In genomic region chr10:28470873-28471704, GRCh38 we compare ENCODE assay signal across 27 cellular contexts.
DNase-seq lines count a peak whose midpoint lies in the region; ATAC-seq and TF ChIP-seq lines count a peak whose summit lies in the region.
"Had no signal": no experiment of that assay in that cellular context is flagged by ENCODE, and none has a peak within 500 bp of the region (broad histone marks: within the 10 kb centered on the region; RNA-seq: fewer than 3 reads in every experiment).

No MANE protein-coding gene starts in this region.

- H3K14ac ChIP-seq in mesenchymal stem cell (ENCODE audit: low read length in 2 of 2), result no peak overlapping the region

- H3K9me3 ChIP-seq in A673 (ENCODE audit: low read depth, low read length, poor library complexity, severe bottlenecking) (no peaks in the 10 kb centered on the region), adipocyte (ENCODE audit: control insufficient read depth, low read length) (no peaks in the 10 kb centered on the region), mesenchymal stem cell (ENCODE audit: control insufficient read depth, low read length) (no peaks in the 10 kb centered on the region)
- H3K9me3 ChIP-seq: heart left ventricle, right lobe of liver, testis had no signal

- intact Hi-C loops in A673 (cut with micrococcal nuclease; ENCODE audit: unreplicated experiment), result no loop called here
- intact Hi-C loops in head of caudate nucleus (cut with DNase I), result no loop called here

- peak overlapping the region; percentile 49 for H3K27ac ChIP-seq in A673 (ENCODE audit: low read depth, low read length, poor library complexity, severe bottlenecking)
- no peak overlapping the region for H3K27ac ChIP-seq in mesenchymal stem cell (ENCODE audit: low read length, poor library complexity, severe bottlenecking)
- H3K27ac ChIP-seq: 22Rv1, right lobe of liver, testis had no signal

- CTCF ChIA-PET in A673 (lab: Charles Lee), result no interaction called here

- no peak overlapping the region for H2BK12ac ChIP-seq in mesenchymal stem cell (ENCODE audit: low read length in 2 of 2)

- no peak overlapping the region for H2BK120ac ChIP-seq in mesenchymal stem cell (ENCODE audit: low read depth, low read length)

- peak overlapping the region; percentile 1 for H3K4me3 ChIP-seq in A673 (ENCODE audit: low read depth, low read length, poor library complexity, severe bottlenecking)
- H3K4me3 ChIP-seq in H7 (ENCODE audit: insufficient read depth, low read depth, low read length), result no peak overlapping the region
- H3K4me3 ChIP-seq in adipocyte (ENCODE audit: low read length), result no peak overlapping the region
- H3K4me3 ChIP-seq in mesenchymal stem cell (ENCODE audit: insufficient read depth in 1 of 2, low read depth in 1 of 2, low read length in 2 of 2), result peak overlapping the region in 1 of 2 experiments; percentile 6
- H3K4me3 ChIP-seq: heart left ventricle, lung, right lobe of liver, testis had no signal

- H3K4me2 ChIP-seq in mesenchymal stem cell (ENCODE audit: low read length, poor library complexity, severe bottlenecking), result no peak overlapping the region

- no peak overlapping the region for H4K91ac ChIP-seq in mesenchymal stem cell (ENCODE audit: low read length)

- no peak overlapping the region for H3K23ac ChIP-seq in mesenchymal stem cell (ENCODE audit: low read length in 2 of 2)

- H3K4ac ChIP-seq in mesenchymal stem cell (ENCODE audit: low read depth in 1 of 2, low read length in 2 of 2), result no peak overlapping the region

- no peaks in the 10 kb centered on the region for H3K79me1 ChIP-seq in mesenchymal stem cell (replicated peaks; ENCODE audit: low read length, poor library complexity, severe bottlenecking)

- no peak overlapping the region for H3K18ac ChIP-seq in mesenchymal stem cell (ENCODE audit: low read depth in 1 of 2, low read length in 2 of 2)

- peaks cover 16% of the 10 kb centered on the region for H3K4me1 ChIP-seq in A673 (ENCODE audit: insufficient read depth, low read length, poor library complexity, severe bottlenecking)
- H3K4me1 ChIP-seq in adipocyte (ENCODE audit: control insufficient read depth, insufficient read depth, low read length), result peaks cover 14% of the 10 kb centered on the region
- no peaks in the 10 kb centered on the region for H3K4me1 ChIP-seq in mesenchymal stem cell (ENCODE audit: control insufficient read depth, insufficient read depth, low read depth, low read length)
- H3K4me1 ChIP-seq: heart left ventricle, right lobe of liver, testis had no signal

- H4K8ac ChIP-seq in mesenchymal stem cell (ENCODE audit: low read length), result no peak overlapping the region

- POLR2A ChIA-PET in A673 (lab: Charles Lee; ENCODE audit: low non-redundant PET), result interaction anchor here (0.6 kb wide), 1 partner anchor 46 kb away, joined by 7 read pairs; no protein-coding TSS in a partner anchor

- no peak for TF ChIP-seq CTCF in A673 (conservative IDR thresholded peaks at IDR 0.05; ENCODE audit: low read depth, low read length)

- H3K36me3 ChIP-seq in A673 (ENCODE audit: insufficient read depth, low read length, poor library complexity, severe bottlenecking), result no peaks in the 10 kb centered on the region
- no peaks in the 10 kb centered on the region for H3K36me3 ChIP-seq in H7 (replicated peaks; ENCODE audit: control insufficient read depth, insufficient read depth, low read length)
- H3K36me3 ChIP-seq in adipocyte (ENCODE audit: control insufficient read depth, insufficient read depth, low read length, severe bottlenecking), result no peaks in the 10 kb centered on the region
- no peaks in the 10 kb centered on the region for H3K36me3 ChIP-seq in mesenchymal stem cell (ENCODE audit: control insufficient read depth in 1 of 2, insufficient read depth in 2 of 2, low read depth in 1 of 2, low read length in 2 of 2)
- H3K36me3 ChIP-seq: heart left ventricle, right lobe of liver had no signal

- no peak overlapping the region for H2AFZ ChIP-seq in mesenchymal stem cell (ENCODE audit: low read depth, low read length)

- no peak overlapping the region for H3K9ac ChIP-seq in adipocyte (ENCODE audit: low read length)
- peak overlapping the region; percentile 28 for H3K9ac ChIP-seq in mesenchymal stem cell (ENCODE audit: low read length)

- no peaks in the 10 kb centered on the region for H3K27me3 ChIP-seq in A673 (replicated peaks; ENCODE audit: insufficient read depth, low read depth, low read length, poor library complexity)
- H3K27me3 ChIP-seq in H7 (ENCODE audit: control insufficient read depth, insufficient read depth, low read length), result no peaks in the 10 kb centered on the region
- peaks cover 4% of the 10 kb centered on the region for H3K27me3 ChIP-seq in adipocyte (replicated peaks; ENCODE audit: control insufficient read depth, insufficient read depth, low read length)
- peaks cover 3% of the 10 kb centered on the region in 2 experiments for H3K27me3 ChIP-seq in mesenchymal stem cell (ENCODE audit: control insufficient read depth in 1 of 2, insufficient read depth in 1 of 2, low read length in 2 of 2)
- H3K27me3 ChIP-seq: heart left ventricle, right lobe of liver, testis had no signal

- no TSS peak for BruUV-seq in A673 (replicated peaks; lab: Mats Ljungman, UMichigan)

- ATAC-seq in HG03095 (IDR thresholded peaks at IDR 0.05; ENCODE audit: unreplicated experiment), result no peak
- ATAC-seq: heart left ventricle; right lobe of liver; stimulated activated naive CD8-positive, alpha-beta T cell treated with anti-CD3 and anti-CD28 coated beads, Interleukin-15, Interleukin-2, amounts not matched to agents 100 U/mL and 50 U/mL, for 24 hours; T-helper 17 cell had no signal

- H2BK15ac ChIP-seq in mesenchymal stem cell (ENCODE audit: low read depth, poor library complexity, severe bottlenecking), result no peak overlapping the region

- 77% methylated on average over 9 of the region's 13 CpGs for whole genome bisulfite sequencing in mesenchymal stem cell

- H2AK5ac ChIP-seq in mesenchymal stem cell (ENCODE audit: low read length, severe bottlenecking), result no peak overlapping the region

- peak; percentile 87 for DNase-seq in A673 (ENCODE audit: low spot score)
- DNase-seq in H7, result peak; percentile 19
- DNase-seq in adipocyte (ENCODE audit: low read depth), result peak; percentile 45
- DNase-seq in mesenchymal stem cell, result no peak
- DNase-seq in head of caudate nucleus, result no peak
- no peak for DNase-seq in cerebellum (ENCODE audit: low spot score)
- no peak for DNase-seq in GM19238 (ENCODE audit: insufficient read length, low spot score)
- DNase-seq: activated CD4-positive, alpha-beta T cell treated with anti-CD3 and anti-CD28 coated beads for 4 hours; activated effector memory CD4-positive, alpha-beta T cell treated with Interleukin-2 at 50 U/mL for 16 hours; activated naive CD8-positive, alpha-beta T cell treated with anti-CD3 and anti-CD28 coated beads for 36 hours; activated T-cell treated with anti-CD3 and anti-CD28 coated beads for 4 hours; CD8-positive, alpha-beta memory T cell; heart left ventricle; Kasumi-1; MV-4-11; NCI-H146; NCI-H446 treated with DMSO at 0.1 percent for 48 hours; NCI-H82; nephron progenitor cell; right lobe of liver; stimulated activated CD4-positive, alpha-beta T cell treated with anti-CD3 and anti-CD28 coated beads, Interleukin-15, amount 100 ng/mL, for 24 hours; stimulated activated naive CD8-positive, alpha-beta T cell treated with anti-CD3 and anti-CD28 coated beads, Interleukin-15, Interleukin-2, amounts not matched to agents 100 U/mL and 50 U/mL, for 24 hours; T-helper 17 cell; testis had no signal

- H2BK5ac ChIP-seq in mesenchymal stem cell (ENCODE audit: low read depth, low read length, poor library complexity, severe bottlenecking), result no peak overlapping the region

Comparison
In these comparisons a context has a peak if more than half of its experiments do, and no peak if none do; other contexts are left out.
1. DNase-seq: peak in A673 (single experiment), H7 (single experiment) and adipocyte (single experiment); none in mesenchymal stem cell (single experiment), head of caudate nucleus (0 of 42), cerebellum (single experiment) and GM19238 (single experiment).